Comparison of ENCODE assay signal across 9 cellular contexts in genomic region chr4:109332926-109333464, GRCh38. TPM values are rescaled to one million over a fixed set of nuclear protein-coding genes. Genes with fewer than 3 reads are reported as not detected.
DNase-seq lines count a peak whose midpoint lies in the region; ATAC-seq and TF ChIP-seq lines count a peak whose summit lies in the region.
"Had no signal": no experiment of that assay in that cellular context is flagged by ENCODE, and none has a peak within 500 bp of the region (broad histone marks: within the 10 kb centered on the region; RNA-seq: fewer than 3 reads in every experiment).

No MANE protein-coding gene starts in this region.

- no peak overlapping the region for H3K4me3 Mint-ChIP-seq in H9
- no peak overlapping the region for H3K4me3 Mint-ChIP-seq in neural progenitor cell
- H3K4me3 Mint-ChIP-seq: neural crest cell had no signal

- H3K36me3 Mint-ChIP-seq in H9 (ENCODE audit: insufficient read depth in 1 of 3, low read depth in 3 of 3) (no peaks in the 10 kb centered on the region), neural progenitor cell (no peaks in the 10 kb centered on the region)

- no peak overlapping the region for H2BK5ac ChIP-seq in H9 (ENCODE audit: insufficient read length, low read length)

- H3K27me3 Mint-ChIP-seq in H9 (ENCODE audit: low read depth) (no peaks in the 10 kb centered on the region), neural progenitor cell (ENCODE audit: insufficient read depth, low read depth) (peaks cover 2% of the 10 kb centered on the region)

- no peak overlapping the region for H3K27ac ChIP-seq in H9 (ENCODE audit: insufficient read length, low read depth, low read length)
- H3K27ac ChIP-seq in neural progenitor cell: no peak overlapping the region
- H3K27ac ChIP-seq in aorta (ENCODE audit: low read depth in 1 of 2, low read length in 2 of 2): no peak overlapping the region

- H4K8ac ChIP-seq in H9 (replicated peaks; ENCODE audit: insufficient read length, low read depth, low read length): no peak overlapping the region

- H3K4ac ChIP-seq in H9 (ENCODE audit: low read depth, low read length): no peak overlapping the region

- in situ Hi-C loops in astrocyte of the cerebellum (cut with HindIII; ENCODE audit: low sequenced_read_pairs): no loop called here

- peak; percentile 85 for TF ChIP-seq CTCF in H9 (conservative IDR thresholded peaks at IDR 0.05)
- peak; percentile 15 for TF ChIP-seq CTCF in astrocyte of the cerebellum (IDR thresholded peaks at IDR 0.05; ENCODE audit: low read depth, low read length, missing control alignments)
- peak; percentile 65 for TF ChIP-seq CTCF in neural progenitor cell (IDR thresholded peaks at IDR 0.05)

- H4K20me1 ChIP-seq in H9 (ENCODE audit: control insufficient read depth, insufficient read depth, insufficient read length) (no peaks in the 10 kb centered on the region), neural progenitor cell (ENCODE audit: low read depth) (no peaks in the 10 kb centered on the region)

- no peak overlapping the region for H3K23ac ChIP-seq in H9 (ENCODE audit: insufficient read length, low read depth, low read length)

- intact Hi-C loops in aorta (cut with DNase I): no loop called here

- no peak overlapping the region for H2BK120ac ChIP-seq in H9 (ENCODE audit: low read depth, low read length, poor library complexity, severe bottlenecking)

- H3K9me3 Mint-ChIP-seq in H9 (no peaks in the 10 kb centered on the region; a peak in 1 of 5 replicates), neural progenitor cell (no peaks in the 10 kb centered on the region)
- H3K9me3 Mint-ChIP-seq: neural crest cell had no signal

- H3K79me1 ChIP-seq in H9 (ENCODE audit: insufficient read depth, low read depth, low read length, poor library complexity, severe bottlenecking): no peaks in the 10 kb centered on the region

- H3K27ac Mint-ChIP-seq in H9 (no peak overlapping the region; a peak in 1 of 7 replicates), neural progenitor cell (no peak overlapping the region)

- no peak overlapping the region for H4K5ac ChIP-seq in H9 (ENCODE audit: insufficient read length, low read depth, low read length)

- H3K4me3 ChIP-seq in astrocyte of the cerebellum (ENCODE audit: low read depth, low read length): no peak overlapping the region
- no peak overlapping the region for H3K4me3 ChIP-seq in neural progenitor cell
- H3K4me3 ChIP-seq in aorta (ENCODE audit: low read length in 2 of 2): no peak overlapping the region

- no peak overlapping the region for H3K56ac ChIP-seq in H9 (ENCODE audit: insufficient read length, low read depth, low read length)

- H3K4me1 ChIP-seq in H9 (ENCODE audit: insufficient read depth, low read length) (no peaks in the 10 kb centered on the region), neural progenitor cell (no peaks in the 10 kb centered on the region), aorta (ENCODE audit: control insufficient read depth in 1 of 2, insufficient read depth in 2 of 2, low read length in 2 of 2) (peaks cover 3 to 4% of the 10 kb centered on the region in 2 donors)

- H3F3A ChIP-seq in neural progenitor cell (ENCODE audit: low read depth): no peaks in the 10 kb centered on the region

- H2AK5ac ChIP-seq in H9 (ENCODE audit: insufficient read length, low read length): no peak overlapping the region

- H3T11ph ChIP-seq in H9 (ENCODE audit: low read length): no peak overlapping the region

- no peak overlapping the region for H4K91ac ChIP-seq in H9 (ENCODE audit: insufficient read length, low read depth, low read length)

- no peak overlapping the region for H2BK20ac ChIP-seq in H9 (ENCODE audit: low read depth, low read length, poor library complexity, severe bottlenecking)

- no peak overlapping the region for H3K14ac ChIP-seq in H9 (ENCODE audit: insufficient read depth, low read length)

- no peaks in the 10 kb centered on the region for H3K36me3 ChIP-seq in neural progenitor cell
- H3K36me3 ChIP-seq in aorta (ENCODE audit: control insufficient read depth in 1 of 2, insufficient read depth in 2 of 2, low read length in 1 of 2): no peaks in the 10 kb centered on the region

- no peaks in the 10 kb centered on the region for H3K9me3 ChIP-seq in H9 (ENCODE audit: control insufficient read depth, low read depth, low read length)
- no peaks in the 10 kb centered on the region for H3K9me3 ChIP-seq in neural progenitor cell (ENCODE audit: low read depth)
- H3K9me3 ChIP-seq in aorta (ENCODE audit: control insufficient read depth, low read length): no peaks in the 10 kb centered on the region

- no peaks in the 10 kb centered on the region for H3K4me1 Mint-ChIP-seq in H9
- no peaks in the 10 kb centered on the region for H3K4me1 Mint-ChIP-seq in neural progenitor cell
- H3K4me1 Mint-ChIP-seq: neural crest cell had no signal

- H3K27me3 ChIP-seq in H9 (ENCODE audit: insufficient read depth, low read length): no peaks in the 10 kb centered on the region
- H3K27me3 ChIP-seq in neural progenitor cell: no peaks in the 10 kb centered on the region
- no peaks in the 10 kb centered on the region for H3K27me3 ChIP-seq in aorta (ENCODE audit: control insufficient read depth in 1 of 2, insufficient read depth in 2 of 2, low read length in 1 of 2)

- no peak overlapping the region for H2BK15ac ChIP-seq in H9 (ENCODE audit: low read depth, low read length)

- H3K4me2 ChIP-seq in H9 (ENCODE audit: insufficient read depth, insufficient read length, low read length) (no peak overlapping the region), neural progenitor cell (no peak overlapping the region)

- H3K79me2 ChIP-seq in H9 (ENCODE audit: insufficient read depth, low read length) (no peaks in the 10 kb centered on the region), neural progenitor cell (ENCODE audit: low read depth) (no peaks in the 10 kb centered on the region)

- ATAC-seq in aorta (ENCODE audit: low FRiP score) (no peak), HG03095 (IDR thresholded peaks at IDR 0.05; ENCODE audit: unreplicated experiment) (no peak)

- H3K9ac ChIP-seq in H9 (ENCODE audit: extremely low read depth, insufficient read length, low read length): no peak overlapping the region
- no peak overlapping the region for H3K9ac ChIP-seq in neural progenitor cell

- no CpG with 5 or more reads among the region's 2 CpGs for WGBS in H9 (ENCODE audit: extremely low coverage, insufficient read length, low lambda C conversion rate)
- WGBS in aorta, 2 donors: 91 to 97% methylated on average over 2 of the region's 2 CpGs

- H2BK12ac ChIP-seq in H9 (ENCODE audit: insufficient read length, low read depth, low read length): no peak overlapping the region

- H3K23me2 ChIP-seq in H9 (ENCODE audit: insufficient read length, low read depth, low read length, poor library complexity, severe bottlenecking): no peaks in the 10 kb centered on the region

- H2AFZ ChIP-seq in H9 (ENCODE audit: low read length) (no peak overlapping the region), neural progenitor cell (replicated peaks) (no peak overlapping the region)

- DNase-seq in GM03348 (ENCODE audit: low spot score): peak; percentile 8
- peak; percentile 71 for DNase-seq in H9
- DNase-seq in astrocyte of the cerebellum (ENCODE audit: low read depth): no peak
- DNase-seq in neural progenitor cell (ENCODE audit: low spot score): peak; percentile 56
- no peak for DNase-seq in aorta
- DNase-seq in central memory CD4-positive, alpha-beta T cell: no peak
- DNase-seq: NCI-H526 treated with DMSO at 0.1 percent for 48 hours had no signal

- no peak overlapping the region for H3K18ac ChIP-seq in H9 (ENCODE audit: insufficient read length, low read depth, low read length)

RNA-seq across cellular contexts. Expression of gene COL25A1, which starts 30.5 kb away (rescaled TPM):
- 4.2 and 4.6 TPM in 2 replicates for total RNA-seq in H9 (2021)
- 1.3 and 2.0 TPM in 2 replicates for total RNA-seq in neural progenitor cell (ENCODE audit: low replicate concordance)
- 1 to 10 TPM; 2.2 to 8.1 TPM for total RNA-seq in aorta
- under 1 TPM; 0.08 to 0.38 TPM for polyA plus RNA-seq in aorta

Comparison
In these comparisons a context has a peak if more than half of its experiments do, and no peak if none do; other contexts are left out.
1. DNase-seq: peak in GM03348 (single experiment), H9 (single experiment) and neural progenitor cell (single experiment); none in astrocyte of the cerebellum (single experiment), aorta (0 of 2) and central memory CD4-positive, alpha-beta T cell (single experiment).
2. CTCF ChIP-seq: peak in every context shown above with its lines; median percentile 85 in H9; 65 in neural progenitor cell; 15 in astrocyte of the cerebellum.